1 cellular context compared by ENCODE assay signal in the genomic region with DNA sequence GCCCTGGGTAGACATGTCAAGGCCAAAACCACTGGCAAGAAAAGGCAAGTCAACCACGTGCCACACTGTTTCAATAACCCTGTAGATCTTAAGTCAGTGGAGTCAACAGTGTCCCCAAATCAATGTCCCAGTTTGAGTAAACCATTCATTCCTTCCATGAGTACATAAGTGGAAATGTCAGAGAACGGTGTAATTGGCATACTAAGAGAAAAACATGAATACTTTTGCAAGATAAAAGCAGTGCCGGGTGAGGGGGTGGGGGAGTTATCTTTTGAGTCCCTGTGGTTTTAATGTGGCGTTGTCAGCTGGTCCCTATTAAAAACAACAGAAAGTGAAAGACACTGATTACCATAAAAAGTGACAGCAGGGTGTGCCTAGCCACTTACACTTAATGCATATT.
TF ChIP-seq lines count a peak whose summit lies in the region.

No MANE protein-coding gene starts in this region.

TF ChIP-seq in GM12878, 131 proteins besides CTCF, POLR2A, EP300 and RAD21 (continued from another document):
- TF ChIP-seq, protein P1, sequence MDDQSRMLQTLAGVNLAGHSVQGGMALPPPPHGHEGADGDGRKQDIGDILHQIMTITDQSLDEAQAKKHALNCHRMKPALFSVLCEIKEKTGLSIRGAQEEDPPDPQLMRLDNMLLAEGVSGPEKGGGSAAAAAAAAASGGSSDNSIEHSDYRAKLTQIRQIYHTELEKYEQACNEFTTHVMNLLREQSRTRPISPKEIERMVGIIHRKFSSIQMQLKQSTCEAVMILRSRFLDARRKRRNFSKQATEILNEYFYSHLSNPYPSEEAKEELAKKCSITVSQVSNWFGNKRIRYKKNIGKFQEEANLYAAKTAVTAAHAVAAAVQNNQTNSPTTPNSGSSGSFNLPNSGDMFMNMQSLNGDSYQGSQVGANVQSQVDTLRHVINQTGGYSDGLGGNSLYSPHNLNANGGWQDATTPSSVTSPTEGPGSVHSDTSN (IDR thresholded peaks at IDR 0.05; ENCODE audit: insufficient replicate concordance, low read depth, low read length), result no peak
- TF ChIP-seq RAD51 (IDR thresholded peaks at IDR 0.05), result peak; percentile 70
- no peak for TF ChIP-seq RFX5 (IDR thresholded peaks at IDR 0.05; ENCODE audit: low read depth, low read length)
- no peak for TF ChIP-seq TAF1 (IDR thresholded peaks at IDR 0.05; ENCODE audit: borderline replicate concordance, low read depth, low read length)
- no peak for TF ChIP-seq SMAD1 (IDR thresholded peaks at IDR 0.05; ENCODE audit: low read depth, partially characterized antibody)
- TF ChIP-seq MEF2B (IDR thresholded peaks at IDR 0.05; ENCODE audit: partially characterized antibody, poor library complexity, severe bottlenecking), result peak; percentile 44
- no peak for TF ChIP-seq YY1 (IDR thresholded peaks at IDR 0.05; ENCODE audit: low read depth, low read length)
- TF ChIP-seq SP1 (IDR thresholded peaks at IDR 0.05; ENCODE audit: low read depth, low read length), result no peak
- 0 out of 2 replicates have a peak, but pooled peaks have one; percentile 30 for TF ChIP-seq CREM (IDR thresholded peaks at IDR 0.05; ENCODE audit: low read depth)
- TF ChIP-seq IKZF2 (IDR thresholded peaks at IDR 0.05), result no peak; a peak in 2 of 4 replicates
- 0 out of 2 replicates have a peak, but pooled peaks have one; percentile 28 for TF ChIP-seq BCL11A (IDR thresholded peaks at IDR 0.05; ENCODE audit: low read depth, low read length)
- TF ChIP-seq MEF2A (IDR thresholded peaks at IDR 0.05; ENCODE audit: insufficient read depth, low read depth, low read length), result 0 out of 2 replicates have a peak, but pooled peaks have one; percentile 38
- 0 out of 2 replicates have a peak, but pooled peaks have one; percentile 39 for TF ChIP-seq ZNF207 (IDR thresholded peaks at IDR 0.05; ENCODE audit: borderline replicate concordance)
- TF ChIP-seq FOXM1 (IDR thresholded peaks at IDR 0.05; ENCODE audit: low read depth, low read length), result no peak
- TF ChIP-seq CBFB (IDR thresholded peaks at IDR 0.05; ENCODE audit: low read depth), result peak; percentile 77
- no peak for TF ChIP-seq NR2C2 (IDR thresholded peaks at IDR 0.05; ENCODE audit: borderline replicate concordance, control insufficient read depth, insufficient read length, low read depth)
- no peak for TF ChIP-seq PRDM15 (CRISPR knock-in tag; IDR thresholded peaks at IDR 0.05)
- TF ChIP-seq RELA (IDR thresholded peaks at IDR 0.05; ENCODE audit: borderline replicate concordance, partially characterized antibody), result peak; percentile 17
- TF ChIP-seq SIN3A (IDR thresholded peaks at IDR 0.05; ENCODE audit: low read depth, low read length), result 0 out of 2 replicates have a peak, but pooled peaks have one; percentile 44
- peak; percentile 96 for TF ChIP-seq RUNX3 (IDR thresholded peaks at IDR 0.05; ENCODE audit: low read length)
- peak; percentile 72 for TF ChIP-seq JUNB (IDR thresholded peaks at IDR 0.05)
- TF ChIP-seq MYC (IDR thresholded peaks at IDR 0.05; ENCODE audit: insufficient read depth, insufficient read length, insufficient replicate concordance, low read length, severe bottlenecking), result no peak
- TF ChIP-seq EED (IDR thresholded peaks at IDR 0.05; ENCODE audit: low read depth), result 0 out of 2 replicates have a peak, but pooled peaks have one; percentile 24
- no peak for TF ChIP-seq KAT2A (conservative IDR thresholded peaks at IDR 0.05; ENCODE audit: control insufficient read depth, low read depth, low read length)
- no peak for TF ChIP-seq ZSCAN29 (IDR thresholded peaks at IDR 0.05)
- TF ChIP-seq MYB (IDR thresholded peaks at IDR 0.05; ENCODE audit: borderline replicate concordance, low read depth, low read length), result no peak
- no peak for TF ChIP-seq STAT3 (IDR thresholded peaks at IDR 0.05; ENCODE audit: low read depth, low read length)
- peak; percentile 22; the same call in 1 of the 2 replicates for TF ChIP-seq IKZF1 (conservative IDR thresholded peaks at IDR 0.05)
- TF ChIP-seq E4F1 (IDR thresholded peaks at IDR 0.05; ENCODE audit: borderline replicate concordance, partially characterized antibody), result no peak
- no peak for TF ChIP-seq HCFC1 (IDR thresholded peaks at IDR 0.05; ENCODE audit: low read length)
